ENCODE assay signal across 8 cellular contexts in the genomic region with DNA sequence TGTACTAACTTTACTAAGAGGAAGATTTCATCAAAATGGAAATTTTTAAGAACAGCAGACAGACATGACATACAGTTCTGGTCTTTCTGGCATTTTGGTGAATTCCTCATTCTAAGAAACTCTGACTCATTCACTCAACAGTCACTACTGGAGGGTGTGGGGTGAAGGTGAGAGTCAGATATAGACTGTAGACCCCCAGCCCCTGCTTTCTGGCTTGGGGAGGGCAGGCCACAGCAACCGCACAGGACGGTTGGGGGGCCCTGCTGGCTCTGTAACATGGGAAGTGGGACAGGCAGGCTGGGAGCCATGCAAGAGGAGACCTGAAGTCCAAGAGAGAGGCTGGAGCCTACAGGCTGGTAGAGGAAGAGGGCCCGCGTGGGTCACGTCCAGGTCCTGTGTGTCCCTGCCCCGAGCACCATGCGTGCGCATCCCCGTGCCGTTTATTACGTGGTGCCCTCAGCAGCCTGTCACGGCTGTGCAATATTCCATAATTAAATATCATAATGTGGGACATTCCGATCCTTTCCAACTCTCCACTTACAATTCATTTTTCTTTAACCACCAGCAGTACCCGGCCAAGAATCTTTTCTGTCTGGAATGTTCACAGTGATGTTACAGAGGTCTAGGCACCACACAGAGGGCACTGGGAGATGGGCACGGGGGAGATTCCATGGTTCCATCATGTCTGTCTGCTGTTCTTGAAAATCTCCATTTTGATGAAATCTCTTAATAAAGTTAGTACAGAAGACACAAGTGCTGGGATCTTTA.
A peak's percentile ranks its signal among the peaks of the same experiment; 100 is the strongest.
DNase-seq lines count a peak whose midpoint lies in the region; ATAC-seq and TF ChIP-seq lines count a peak whose summit lies in the region.

No MANE protein-coding gene starts in this region.

- H3K27ac ChIP-seq in ovary = no peak overlapping the region

- no peak overlapping the region for H3K4me3 ChIP-seq in ovary

- no peak for TF ChIP-seq EP300 in ovary (IDR thresholded peaks at IDR 0.05)

- H3K27me3 ChIP-seq in ovary = no peaks in the 10 kb centered on the region

- no peak for TF ChIP-seq POLR2A in ovary (IDR thresholded peaks at IDR 0.05)

- DNase-seq in effector CD4-positive, alpha-beta T cell = peak; percentile 58
- peak; percentile 84 for DNase-seq in stimulated activated CD8-positive, alpha-beta memory T cell treated with anti-CD3 and anti-CD28 coated beads, Interleukin-4, amount 100 ng/mL, for 48 hours
- DNase-seq in ovary (no peak), HuH-7 (ENCODE audit: low spot score) (no peak), medulla oblongata (ENCODE audit: extremely low spot score) (no peak), NCI-H146 treated with DMSO at 0.1 percent for 48 hours (lab: John Stamatoyannopoulos, UW; ENCODE audit: unreplicated experiment) (no peak)

- H3K9me3 ChIP-seq in ovary = no peaks in the 10 kb centered on the region

- peak; percentile 14 for ATAC-seq in HG02798 (IDR thresholded peaks at IDR 0.05; ENCODE audit: poor library complexity, unreplicated experiment)
- peak; percentile 63 to 65 for ATAC-seq in activated CD4-positive, CD25-positive, alpha-beta regulatory T cell treated with anti-CD3 and anti-CD28 coated beads, Interleukin-2, amount 50 U/mL, for 24 hours

- no peak for TF ChIP-seq CTCF in ovary (IDR thresholded peaks at IDR 0.05)

- intact Hi-C loops in ovary (cut with DNase I) = no loop called here

- H3K4me1 ChIP-seq in ovary (ENCODE audit: insufficient read depth) = no peaks in the 10 kb centered on the region

- H3K36me3 ChIP-seq in ovary = no peaks in the 10 kb centered on the region

- 88 to 91% (median 88%) methylated on average over 15 of the region's 15 CpGs for whole genome bisulfite sequencing in ovary, 3 donors

Comparison
In these comparisons a context has a peak if more than half of its experiments do, and no peak if none do; other contexts are left out.
1. DNase-seq: peak in effector CD4-positive, alpha-beta T cell (single experiment) and stimulated activated CD8-positive, alpha-beta memory T cell treated with anti-CD3 and anti-CD28 coated beads, Interleukin-4, amount 100 ng/mL, for 48 hours (single experiment); none in ovary (0 of 5), HuH-7 (single experiment), medulla oblongata (single experiment) and NCI-H146 treated with DMSO at 0.1 percent for 48 hours (single experiment).